Comparison of ENCODE assay signal across 15 cellular contexts in the genomic region with DNA sequence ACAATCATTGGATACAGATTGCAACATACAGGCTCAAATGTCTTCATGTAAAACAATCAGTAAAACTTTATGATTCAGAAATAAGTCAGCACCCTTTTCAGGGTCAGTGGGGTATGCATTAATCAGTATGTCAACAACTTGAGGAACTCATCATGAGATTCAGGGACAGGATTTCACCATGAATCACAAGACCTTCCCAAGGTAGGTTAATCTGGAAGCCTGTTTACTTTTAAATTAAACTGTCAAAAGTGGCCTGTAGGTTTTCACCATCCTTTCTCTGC.
DNase-seq lines count a peak whose midpoint lies in the region; ATAC-seq and TF ChIP-seq lines count a peak whose summit lies in the region.
"Had no signal": no experiment of that assay in that cellular context is flagged by ENCODE, and none has a peak within 500 bp of the region (broad histone marks: within the 10 kb centered on the region; RNA-seq: fewer than 3 reads in every experiment).

No MANE protein-coding gene starts in this region.

- no peaks in the 10 kb centered on the region for H3K79me2 ChIP-seq in osteoblast (ENCODE audit: insufficient read depth, low read length)

- no peak overlapping the region for H3K4me2 ChIP-seq in osteoblast (ENCODE audit: insufficient read depth, low read length)

- no peaks in the 10 kb centered on the region for H3K27me3 ChIP-seq in osteoblast (ENCODE audit: insufficient read depth, low read length)
- H3K27me3 ChIP-seq: thyroid gland had no signal

- no peak overlapping the region for H3K4me3 ChIP-seq in osteoblast (ENCODE audit: insufficient read depth, low read length)
- H3K4me3 ChIP-seq: thyroid gland had no signal

- H3K27ac ChIP-seq in RWPE1 (no peak overlapping the region), osteoblast (ENCODE audit: low read depth, low read length) (peak overlapping the region; percentile 40)
- H3K27ac ChIP-seq: thyroid gland had no signal

- CTCF ChIA-PET in RWPE1 (lab: Yijun Ruan, JAX), result no interaction called here

- DNase-seq in HCEC 1CT (peak; percentile 78), RWPE1 (ENCODE audit: low spot score) (peak; percentile 44), osteoblast (ENCODE audit: insufficient read length, low spot score, missing footprints) (no peak), occipital lobe (lab: John Stamatoyannopoulos, UW) (no peak), glomerular visceral epithelial cell (ENCODE audit: extremely low spot score) (no peak)
- DNase-seq: activated CD4-positive, alpha-beta T cell treated with anti-CD3 and anti-CD28 coated beads, Interleukin-2, amount 10 ng/mL, durations not matched to agents 24 days and 14 days; activated naive CD4-positive, alpha-beta T cell treated with anti-CD3 and anti-CD28 coated beads for 36 hours; naive thymus-derived CD8-positive, alpha-beta T cell; NCI-H1092; NCI-H2081 treated with DMSO at 0.1 percent for 48 hours; thyroid gland had no signal

- H3K36me3 ChIP-seq in osteoblast (ENCODE audit: insufficient read depth, low read length), result no peaks in the 10 kb centered on the region
- H3K36me3 ChIP-seq: thyroid gland had no signal

- POLR2A ChIA-PET in RWPE1 (lab: Yijun Ruan, JAX; ENCODE audit: low non-redundant PET), result no interaction called here

- H2AFZ ChIP-seq in osteoblast (ENCODE audit: low read length), result no peak overlapping the region

- H4K20me1 ChIP-seq in osteoblast (ENCODE audit: insufficient read depth, low read length), result no peaks in the 10 kb centered on the region

- H3K4me1 ChIP-seq in osteoblast (ENCODE audit: insufficient read depth, low read length), result peaks cover 3% of the 10 kb centered on the region
- H3K4me1 ChIP-seq: thyroid gland had no signal

- TF ChIP-seq CTCF in RWPE1 (conservative IDR thresholded peaks at IDR 0.05; ENCODE audit: low read depth), result no peak
- no peak for TF ChIP-seq CTCF in osteoblast (IDR thresholded peaks at IDR 0.05; ENCODE audit: extremely low read depth, low read depth, low read length)

- ATAC-seq in esophagus mucosa (peak; percentile 87), GM18870 (IDR thresholded peaks at IDR 0.05; ENCODE audit: unreplicated experiment) (no peak), HG02884 (IDR thresholded peaks at IDR 0.05; ENCODE audit: unreplicated experiment) (no peak)
- ATAC-seq: naive thymus-derived CD8-positive, alpha-beta T cell; stimulated activated effector memory CD8-positive, alpha-beta T cell treated with anti-CD3 and anti-CD28 coated beads, Interleukin-12 subunit alpha, Interleukin-12 subunit beta, amount 100 ng/mL, for 72 hours had no signal

- peaks cover 6% of the 10 kb centered on the region for H3K9me3 ChIP-seq in osteoblast (ENCODE audit: low read depth, low read length)
- H3K9me3 ChIP-seq: thyroid gland had no signal

Comparison
In these comparisons a context has a peak if more than half of its experiments do, and no peak if none do; other contexts are left out.
1. DNase-seq: peak in HCEC 1CT (single experiment) and RWPE1 (single experiment); none in osteoblast (single experiment), occipital lobe (single experiment) and glomerular visceral epithelial cell (single experiment).